Comparison of ENCODE assay signal across 9 cellular contexts in genomic region chr12:121239704-121240420, GRCh38. TPM values are rescaled to one million over a fixed set of nuclear protein-coding genes. Genes with fewer than 3 reads are reported as not detected.
A peak's percentile ranks its signal among the peaks of the same experiment; 100 is the strongest.
DNase-seq lines count a peak whose midpoint lies in the region; ATAC-seq and TF ChIP-seq lines count a peak whose summit lies in the region.
"Had no signal": no experiment of that assay in that cellular context is flagged by ENCODE, and none has a peak within 500 bp of the region (broad histone marks: within the 10 kb centered on the region; RNA-seq: fewer than 3 reads in every experiment).

No MANE protein-coding gene starts in this region.

- H4K20me1 ChIP-seq in OCI-LY1 (ENCODE audit: insufficient read depth, low read length) (no peaks in the 10 kb centered on the region), PC-9 (ENCODE audit: insufficient read depth) (no peaks in the 10 kb centered on the region)

- H3K4me2 ChIP-seq in OCI-LY1 (ENCODE audit: low read length) (peak overlapping the region; percentile 44; the same call in 1 of the 2 replicates), PC-9 (no peak overlapping the region)

- H3K27me3 ChIP-seq in OCI-LY1 (ENCODE audit: insufficient read depth, low read length) (no peaks in the 10 kb centered on the region), colonic mucosa (no peaks in the 10 kb centered on the region), PC-9 (ENCODE audit: insufficient read depth, low read depth) (no peaks in the 10 kb centered on the region)
- H3K27me3 ChIP-seq: pancreas had no signal

- no peaks in the 10 kb centered on the region for H3K9me2 ChIP-seq in OCI-LY1 (ENCODE audit: low read depth, low read length)
- no peaks in the 10 kb centered on the region for H3K9me2 ChIP-seq in PC-9 (ENCODE audit: insufficient read depth)

- POLR2A ChIA-PET in PC-9 (lab: Charles Lee; ENCODE audit: unreplicated experiment), result no interaction called here

- intact Hi-C loops in colonic mucosa (cut with DNase I) (no loop called here), sciatic nerve (cut with DNase I) (no loop called here), PC-9 (cut with micrococcal nuclease; ENCODE audit: unreplicated experiment) (no loop called here)

- BruUV-seq in PC-9 (replicated peaks; lab: Mats Ljungman, UMichigan), result no TSS peak

- no peaks in the 10 kb centered on the region for H3K9me3 Mint-ChIP-seq in chondrocyte (ENCODE audit: low read depth)

- H3K4me3 ChIP-seq in OCI-LY1 (ENCODE audit: low read depth, low read length, poor library complexity, severe bottlenecking), result no peak overlapping the region
- H3K4me3 ChIP-seq in colonic mucosa, result no peak overlapping the region
- no peak overlapping the region for H3K4me3 ChIP-seq in PC-9

- H3K27ac ChIP-seq in OCI-LY1 (ENCODE audit: low read depth, low read length, poor library complexity, severe bottlenecking) (peak overlapping the region; percentile 68), colonic mucosa (peak overlapping the region; percentile 12), PC-9 (no peak overlapping the region)

- ATAC-seq in sciatic nerve, result peak; percentile 2
- no peak for ATAC-seq in GM18511 (IDR thresholded peaks at IDR 0.05; ENCODE audit: unreplicated experiment)
- ATAC-seq in GM19455 (IDR thresholded peaks at IDR 0.05; ENCODE audit: unreplicated experiment), result no peak

- H3K27ac Mint-ChIP-seq in chondrocyte (ENCODE audit: unreplicated experiment), result no peak overlapping the region

- H3F3A ChIP-seq in OCI-LY1 (ENCODE audit: insufficient read depth, low read length) (no peaks in the 10 kb centered on the region), PC-9 (ENCODE audit: insufficient read depth, low read depth) (peaks cover 8% of the 10 kb centered on the region)

- H3K9ac ChIP-seq in OCI-LY1 (ENCODE audit: low read length) (no peak overlapping the region; the same call in 1 of the 2 replicates), colonic mucosa (ENCODE audit: low read depth in 2 of 2, low read length in 2 of 2) (no peak overlapping the region)

- H3K36me3 Mint-ChIP-seq in chondrocyte (ENCODE audit: low read depth), result peaks cover 15% of the 10 kb centered on the region

- TF ChIP-seq CTCF in OCI-LY1 (IDR thresholded peaks at IDR 0.05; ENCODE audit: low read length) (no peak), colonic mucosa (IDR thresholded peaks at IDR 0.05) (no peak), chondrocyte (IDR thresholded peaks at IDR 0.05) (no peak), PC-9 (conservative IDR thresholded peaks at IDR 0.05) (no peak)

- H3K4me1 ChIP-seq in OCI-LY1 (ENCODE audit: insufficient read depth, low read length, severe bottlenecking) (peaks cover 36% of the 10 kb centered on the region), colonic mucosa (no peaks in the 10 kb centered on the region), PC-9 (replicated peaks; ENCODE audit: insufficient read depth) (no peaks in the 10 kb centered on the region)

- H3K79me2 ChIP-seq in OCI-LY1 (ENCODE audit: insufficient read depth, low read length) (no peaks in the 10 kb centered on the region), PC-9 (ENCODE audit: low read depth) (no peaks in the 10 kb centered on the region)

- peak; percentile 59 for DNase-seq in GF-D8 (lab: John Stamatoyannopoulos, UW)
- DNase-seq in colonic mucosa, result no peak
- DNase-seq in sciatic nerve (ENCODE audit: low spot score), result no peak
- DNase-seq in chondrocyte (ENCODE audit: low spot score), result no peak
- no peak for DNase-seq in PC-9

- H3K36me3 ChIP-seq in OCI-LY1 (ENCODE audit: insufficient read depth, low read length) (peaks cover 17% of the 10 kb centered on the region; the same call in 1 of the 2 replicates), colonic mucosa (no peaks in the 10 kb centered on the region), PC-9 (ENCODE audit: low read depth) (no peaks in the 10 kb centered on the region)
- H3K36me3 ChIP-seq: pancreas had no signal

- no peaks in the 10 kb centered on the region for H3K27me3 Mint-ChIP-seq in chondrocyte (ENCODE audit: low read depth)

- H3K4me3 Mint-ChIP-seq in chondrocyte (ENCODE audit: unreplicated experiment), result no peak overlapping the region

- H2AFZ ChIP-seq in OCI-LY1 (ENCODE audit: low read length) (no peak overlapping the region), PC-9 (no peak overlapping the region)

- H3K4me1 Mint-ChIP-seq in chondrocyte (ENCODE audit: low read depth), result peaks cover 14% of the 10 kb centered on the region

- CTCF ChIA-PET in PC-9 (lab: Charles Lee), result no interaction called here

- H3K9me3 ChIP-seq in OCI-LY1 (ENCODE audit: low read length), result no peaks in the 10 kb centered on the region
- H3K9me3 ChIP-seq in colonic mucosa, result no peaks in the 10 kb centered on the region
- no peaks in the 10 kb centered on the region for H3K9me3 ChIP-seq in PC-9 (ENCODE audit: insufficient read depth, low read depth)
- H3K9me3 ChIP-seq: pancreas had no signal

RNA-seq across cellular contexts. Expression of gene P2RX4, which starts 29.9 kb away (rescaled TPM):
- total RNA-seq in colonic mucosa (100 to 1,000 TPM in 1 of 2 donors, 10 to 100 TPM in 1; 82.2 to 123 TPM), sciatic nerve (24.2 TPM), chondrocyte (14.7 to 23.3 TPM (median 20.7 TPM) in 3 replicates), PC-9 (2021) (21.0 and 28.1 TPM in 2 replicates)

RNA-seq across cellular contexts. Expression of gene CAMKK2, which starts 56.6 kb away (rescaled TPM):
- 10 to 100 TPM; 34.3 to 44.0 TPM for total RNA-seq in colonic mucosa
- total RNA-seq in sciatic nerve, result 32.5 TPM
- 33.7 to 42.7 TPM (median 36.0 TPM) in 3 replicates for total RNA-seq in chondrocyte
- 26.7 and 37.6 TPM in 2 replicates for total RNA-seq in PC-9 (2021)
